ENCODE assay signal across 1 cellular context in genomic region chr18:55319517-55319905, GRCh38.
TF ChIP-seq lines count a peak whose summit lies in the region.

No MANE protein-coding gene starts in this region.

TF ChIP-seq in HepG2, 621 proteins besides CTCF, POLR2A, EP300 and RAD21 (continued from another document):
- TF ChIP-seq GMEB1 (CRISPR knock-in tag; IDR thresholded peaks at IDR 0.05; ENCODE audit: borderline replicate concordance) (no peak), ARID4A (CRISPR knock-in tag; IDR thresholded peaks at IDR 0.05; ENCODE audit: borderline replicate concordance) (no peak), ZFP36 (IDR thresholded peaks at IDR 0.05; ENCODE audit: borderline replicate concordance, low read depth, low read length, partially characterized antibody) (no peak), ZBTB44 (CRISPR knock-in tag; IDR thresholded peaks at IDR 0.05) (no peak), NFE2L2 (IDR thresholded peaks at IDR 0.05; ENCODE audit: low read length) (no peak), ZNF513 (CRISPR knock-in tag; conservative IDR thresholded peaks at IDR 0.05) (no peak), EHMT2 (IDR thresholded peaks at IDR 0.05; ENCODE audit: borderline replicate concordance, low read depth, low read length) (no peak), ZNF691 (CRISPR knock-in tag; IDR thresholded peaks at IDR 0.05; ENCODE audit: borderline replicate concordance, low read depth) (no peak), CREBL2 (CRISPR knock-in tag; IDR thresholded peaks at IDR 0.05; ENCODE audit: borderline replicate concordance) (no peak), ZBTB37 (CRISPR knock-in tag; IDR thresholded peaks at IDR 0.05) (no peak), FOSL2 (CRISPR knock-in tag; IDR thresholded peaks at IDR 0.05) (no peak)
